14 cellular contexts compared by ENCODE assay signal in genomic region chr2:148909114-148909513, GRCh38. TPM values are rescaled to one million over a fixed set of nuclear protein-coding genes. Genes with fewer than 3 reads are reported as not detected.
DNase-seq lines count a peak whose midpoint lies in the region; ATAC-seq lines count a peak whose summit lies in the region.
"Had no signal": no experiment of that assay in that cellular context is flagged by ENCODE, and none has a peak within 500 bp of the region (broad histone marks: within the 10 kb centered on the region; RNA-seq: fewer than 3 reads in every experiment).

No MANE protein-coding gene starts in this region.

- intact Hi-C loops in posterior vena cava (cut with DNase I): no loop called here

- POLR2A ChIA-PET in activated CD8-positive, alpha-beta T cell treated with anti-CD3 and anti-CD28 coated beads, Interleukin-2, amount 10 ng/mL, durations not matched to agents 7 days and 5 days (lab: Charles Lee): no interaction called here

- H3K9me2 ChIP-seq in GM23248 (ENCODE audit: insufficient read depth): no peaks in the 10 kb centered on the region

- WGBS in GM23248 (ENCODE audit: low coverage in 1 of 2, low lambda C conversion rate in 2 of 2, missing lambda C conversion rate in 2 of 2), 2 experiments: 41 to 45% methylated on average over 8 of the region's 8 CpGs

- no peak overlapping the region for H2AFZ ChIP-seq in GM23248

- 0 out of 2 replicates have a peak, but pooled peaks cover 5% of the 10 kb centered on the region for H3K27me3 ChIP-seq in GM23248 (replicated peaks; ENCODE audit: insufficient read depth)
- H3K27me3 ChIP-seq: uterus had no signal

- in situ Hi-C loops in GM23248 (cut with MboI): no loop called here

- no peak overlapping the region for H3K27ac ChIP-seq in GM23248
- H3K27ac ChIP-seq: psoas muscle, uterus had no signal

- no peak overlapping the region for H3K4me3 Mint-ChIP-seq in activated CD8-positive, alpha-beta T cell treated with anti-CD3 and anti-CD28 coated beads, Interleukin-2, amount 10 ng/mL, durations not matched to agents 7 days and 5 days
- H3K4me3 Mint-ChIP-seq: immature natural killer cell; T-helper 1 cell treated with Interleukin-12 subunit alpha and Interleukin-12 subunit beta and Interleukin-4 antibody, amounts not matched to agents 30 μg/mL and 1 μg/mL, for 36 hours had no signal

- H3K4me1 Mint-ChIP-seq in activated CD8-positive, alpha-beta T cell treated with anti-CD3 and anti-CD28 coated beads, Interleukin-2, amount 10 ng/mL, durations not matched to agents 7 days and 5 days (ENCODE audit: low read depth): no peaks in the 10 kb centered on the region
- H3K4me1 Mint-ChIP-seq: immature natural killer cell had no signal

- H3K27ac Mint-ChIP-seq in activated CD8-positive, alpha-beta T cell treated with anti-CD3 and anti-CD28 coated beads, Interleukin-2, amount 10 ng/mL, durations not matched to agents 7 days and 5 days: no peak overlapping the region
- H3K27ac Mint-ChIP-seq: immature natural killer cell; T-helper 1 cell treated with Interleukin-12 subunit alpha and Interleukin-12 subunit beta and Interleukin-4 antibody, amounts not matched to agents 30 μg/mL and 1 μg/mL, for 36 hours had no signal

- H3K27me3 Mint-ChIP-seq in activated CD8-positive, alpha-beta T cell treated with anti-CD3 and anti-CD28 coated beads, Interleukin-2, amount 10 ng/mL, durations not matched to agents 7 days and 5 days (ENCODE audit: low read depth): peaks cover 4% of the 10 kb centered on the region

- H4K20me1 ChIP-seq in GM23248 (ENCODE audit: insufficient read depth): no peaks in the 10 kb centered on the region

- H3F3A ChIP-seq in GM23248 (ENCODE audit: insufficient read depth): no peaks in the 10 kb centered on the region

- H3K36me3 ChIP-seq in GM23248 (ENCODE audit: low read depth): no peaks in the 10 kb centered on the region
- H3K36me3 ChIP-seq: uterus had no signal

- no peaks in the 10 kb centered on the region for H3K9me3 ChIP-seq in GM23248 (ENCODE audit: low read depth)
- H3K9me3 ChIP-seq: psoas muscle, uterus had no signal

- no peak for ATAC-seq in GM19452 (IDR thresholded peaks at IDR 0.05; ENCODE audit: unreplicated experiment)
- ATAC-seq in GM21515 (IDR thresholded peaks at IDR 0.05; ENCODE audit: unreplicated experiment): no peak
- no peak for ATAC-seq in activated CD8-positive, alpha-beta T cell treated with anti-CD3 and anti-CD28 coated beads, Interleukin-2, amount 10 ng/mL, durations not matched to agents 7 days and 5 days
- ATAC-seq: psoas muscle had no signal

- DNase-seq in Ammon's horn (ENCODE audit: low spot score) (peak; percentile 42), GM23248 (peak; percentile 5), NCI-H69 (lab: John Stamatoyannopoulos, UW) (peak; percentile 71), iPS-NIHi7 (ENCODE audit: extremely low spot score) (peak; percentile 28), posterior vena cava (ENCODE audit: low spot score) (no peak)
- DNase-seq in activated CD8-positive, alpha-beta T cell treated with anti-CD3 and anti-CD28 coated beads, Interleukin-2, amount 10 ng/mL, durations not matched to agents 7 days and 5 days: no peak
- DNase-seq: AML-193, immature natural killer cell, NCI-H446, uterus had no signal

- no peaks in the 10 kb centered on the region for H3K79me2 ChIP-seq in GM23248 (ENCODE audit: insufficient read depth)

- no peaks in the 10 kb centered on the region for H3K36me3 Mint-ChIP-seq in activated CD8-positive, alpha-beta T cell treated with anti-CD3 and anti-CD28 coated beads, Interleukin-2, amount 10 ng/mL, durations not matched to agents 7 days and 5 days (ENCODE audit: low read depth)
- H3K36me3 Mint-ChIP-seq: immature natural killer cell had no signal

- CTCF ChIA-PET in activated CD8-positive, alpha-beta T cell treated with anti-CD3 and anti-CD28 coated beads, Interleukin-2, amount 10 ng/mL, durations not matched to agents 7 days and 5 days (lab: Charles Lee): no interaction called here

- H3K4me2 ChIP-seq in GM23248 (ENCODE audit: unreplicated experiment): no peak overlapping the region

- H3K4me3 ChIP-seq in GM23248: no peak overlapping the region
- H3K4me3 ChIP-seq: psoas muscle, uterus had no signal

- no peak overlapping the region for H3K9ac ChIP-seq in GM23248

- H3K4me1 ChIP-seq in GM23248 (ENCODE audit: insufficient read depth): no peaks in the 10 kb centered on the region
- H3K4me1 ChIP-seq: psoas muscle, uterus had no signal

- no peaks in the 10 kb centered on the region for H3K9me3 Mint-ChIP-seq in activated CD8-positive, alpha-beta T cell treated with anti-CD3 and anti-CD28 coated beads, Interleukin-2, amount 10 ng/mL, durations not matched to agents 7 days and 5 days (ENCODE audit: insufficient read depth)
- H3K9me3 Mint-ChIP-seq: T-helper 1 cell treated with Interleukin-12 subunit alpha and Interleukin-12 subunit beta and Interleukin-4 antibody, amounts not matched to agents 30 μg/mL and 1 μg/mL, for 36 hours had no signal

RNA-seq across cellular contexts. Expression of gene KIF5C, which starts 34.1 kb away (rescaled TPM):
- total RNA-seq in GM23248 (2014; rRNA removed; shearing (Covaris generic)): 0.11 and 0.13 TPM in 2 replicates
- 0.19 and 0.22 TPM in 2 replicates for polyA plus RNA-seq in GM23248 (2016; fragmentation: Nextera tagmentation; extraction: Ambion mirVana)
- total RNA-seq in posterior vena cava: 1 to 10 TPM in 1 of 2 donors, under 1 TPM in 1; 0.95 to 1.3 TPM
- 1 to 10 TPM; 4.4 to 6.5 TPM for total RNA-seq in activated CD8-positive, alpha-beta T cell treated with anti-CD3 and anti-CD28 coated beads, Interleukin-2, amount 10 ng/mL, durations not matched to agents 7 days and 5 days

Comparison
In these comparisons a context has a peak if more than half of its experiments do, and no peak if none do; other contexts are left out.
1. DNase-seq: peak in Ammon's horn (single experiment), GM23248 (single experiment), NCI-H69 (single experiment) and iPS-NIHi7 (single experiment); none in posterior vena cava (single experiment) and activated CD8-positive, alpha-beta T cell treated with anti-CD3 and anti-CD28 coated beads, Interleukin-2, amount 10 ng/mL, durations not matched to agents 7 days and 5 days (single experiment).